In genomic region chr14:45068396-45068795, GRCh38 we compare ENCODE assay signal across 25 cellular contexts.
"Had no signal": no experiment of that assay in that cellular context is flagged by ENCODE, and none has a peak within 500 bp of the region (broad histone marks: within the 10 kb centered on the region; RNA-seq: fewer than 3 reads in every experiment).

No MANE protein-coding gene starts in this region.

- H3K36me3 ChIP-seq: ovary, prostate gland had no signal

- FAIRE-seq: urothelium cell line had no signal

- H3K9me3 ChIP-seq: left ventricle myocardium inferior, mucosa of descending colon, ovary, prostate gland, spleen, transverse colon, upper lobe of right lung had no signal

- H3K4me1 Mint-ChIP-seq: immature natural killer cell; stimulated activated naive CD8-positive, alpha-beta T cell treated with anti-CD3 and anti-CD28 coated beads, Interleukin-15, amount 100 ng/mL, for 72 hours had no signal

- H3K27ac ChIP-seq: left ventricle myocardium inferior, ovary, prostate gland, skin epidermis, spleen, transverse colon, upper lobe of right lung had no signal

- H3K4me3 Mint-ChIP-seq: immature natural killer cell; naive thymus-derived CD4-positive, alpha-beta T cell; natural killer cell treated with Interleukin-12 subunit alpha and Interleukin-12 subunit beta and Interleukin-15 and Interleukin-18, amount 100 ng/mL, for 72 hours; stimulated activated memory B cell treated with anti-CD40 and anti-IgM and Interleukin-4, amounts not matched to agents 10 μg/mL and 1 μg/mL and 100 μg/mL, for 72 hours; stimulated activated naive CD8-positive, alpha-beta T cell treated with anti-CD3 and anti-CD28 coated beads, Interleukin-15, amount 100 ng/mL, for 72 hours had no signal

- ATAC-seq: mucosa of descending colon; naive thymus-derived CD4-positive, alpha-beta T cell; natural killer cell treated with Interleukin-12 subunit alpha and Interleukin-12 subunit beta and Interleukin-15 and Interleukin-18, amount 100 ng/mL, for 72 hours; right cardiac atrium; sciatic nerve; stimulated activated memory B cell treated with anti-CD40 and anti-IgM and Interleukin-4, amounts not matched to agents 10 μg/mL and 1 μg/mL and 100 μg/mL, for 72 hours; stimulated activated naive CD8-positive, alpha-beta T cell treated with anti-CD3 and anti-CD28 coated beads, Interleukin-15, amount 100 ng/mL, for 72 hours; upper lobe of right lung had no signal

- H3K27me3 Mint-ChIP-seq: naive thymus-derived CD4-positive, alpha-beta T cell; natural killer cell treated with Interleukin-12 subunit alpha and Interleukin-12 subunit beta and Interleukin-15 and Interleukin-18, amount 100 ng/mL, for 72 hours; stimulated activated memory B cell treated with anti-CD40 and anti-IgM and Interleukin-4, amounts not matched to agents 10 μg/mL and 1 μg/mL and 100 μg/mL, for 72 hours; stimulated activated naive CD8-positive, alpha-beta T cell treated with anti-CD3 and anti-CD28 coated beads, Interleukin-15, amount 100 ng/mL, for 72 hours had no signal

- H3K27me3 ChIP-seq: ovary, spleen, transverse colon, upper lobe of right lung had no signal

- H3K9me3 Mint-ChIP-seq: immature natural killer cell; naive thymus-derived CD4-positive, alpha-beta T cell; natural killer cell treated with Interleukin-12 subunit alpha and Interleukin-12 subunit beta and Interleukin-15 and Interleukin-18, amount 100 ng/mL, for 72 hours; stimulated activated memory B cell treated with anti-CD40 and anti-IgM and Interleukin-4, amounts not matched to agents 10 μg/mL and 1 μg/mL and 100 μg/mL, for 72 hours; stimulated activated naive CD8-positive, alpha-beta T cell treated with anti-CD3 and anti-CD28 coated beads, Interleukin-15, amount 100 ng/mL, for 72 hours had no signal

- H3K4me1 ChIP-seq: prostate gland, spleen, upper lobe of right lung had no signal

- DNase-seq: hypothalamus; immature natural killer cell; islet precursor cell; left ventricle myocardium inferior; midbrain; mucosa of descending colon; naive thymus-derived CD4-positive, alpha-beta T cell; ovary; posterior cingulate gyrus; retina; right cardiac atrium; spleen; stimulated activated CD4-positive, alpha-beta T cell treated with anti-CD3 and anti-CD28 coated beads, Interleukin-4, amount 100 ng/mL, for 24 hours; stimulated activated naive CD4-positive, alpha-beta T cell treated with Interleukin-2 at 50 U/mL for 16 hours; stimulated activated naive CD8-positive, alpha-beta T cell treated with anti-CD3 and anti-CD28 coated beads, Interleukin-15, amount 100 ng/mL, for 72 hours; substantia nigra; transverse colon; upper lobe of right lung had no signal

- H3K27ac Mint-ChIP-seq: immature natural killer cell; naive thymus-derived CD4-positive, alpha-beta T cell; natural killer cell treated with Interleukin-12 subunit alpha and Interleukin-12 subunit beta and Interleukin-15 and Interleukin-18, amount 100 ng/mL, for 72 hours; stimulated activated memory B cell treated with anti-CD40 and anti-IgM and Interleukin-4, amounts not matched to agents 10 μg/mL and 1 μg/mL and 100 μg/mL, for 72 hours had no signal

- H3K4me3 ChIP-seq: left ventricle myocardium inferior, lung, mucosa of descending colon, ovary, prostate gland, skin epidermis, spleen, transverse colon, upper lobe of right lung had no signal

- H3K36me3 Mint-ChIP-seq: natural killer cell treated with Interleukin-12 subunit alpha and Interleukin-12 subunit beta and Interleukin-15 and Interleukin-18, amount 100 ng/mL, for 72 hours had no signal
